Comparison of ENCODE assay signal across 9 cellular contexts in the genomic region with DNA sequence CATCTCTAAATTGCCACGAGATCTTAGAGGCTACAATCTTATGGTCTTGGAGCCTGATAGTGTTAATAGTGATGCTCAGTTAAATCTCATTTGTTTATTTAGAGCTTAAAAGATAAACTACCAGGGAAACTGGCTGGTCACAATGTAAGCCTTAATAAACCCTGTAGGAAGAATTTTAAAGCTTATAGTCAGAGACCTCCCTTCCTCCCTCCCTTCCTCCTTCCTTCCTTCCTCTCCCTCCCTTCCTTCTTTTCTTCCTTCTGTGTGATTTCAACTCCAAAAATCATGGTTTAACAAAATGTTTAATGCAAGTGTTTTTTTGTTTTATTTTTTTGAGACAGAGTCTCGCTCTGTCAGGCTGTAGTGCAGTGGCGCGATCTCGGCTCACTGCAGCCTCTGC. TPM values are rescaled to one million over a fixed set of nuclear protein-coding genes. Genes with fewer than 3 reads are reported as not detected.
"Had no signal": no experiment of that assay in that cellular context is flagged by ENCODE, and none has a peak within 500 bp of the region (broad histone marks: within the 10 kb centered on the region; RNA-seq: fewer than 3 reads in every experiment).

No MANE protein-coding gene starts in this region.

- DNase-seq: GDM1, GF-D8 had no signal

- H3K4me3 ChIP-seq: GM12878 had no signal

- FAIRE-seq: G401.6, GM12878, GM12891, GM12892, GM18507, GM19239 had no signal

- ATAC-seq: GM12878 had no signal

RNA-seq across cellular contexts. Expression of a gene that starts 14.9 kb away (rescaled TPM):
- total RNA-seq: G401, GM12878 had no signal
- polyA plus RNA-seq: GM12878 had no signal
